8 cellular contexts compared by ENCODE assay signal in the genomic region with DNA sequence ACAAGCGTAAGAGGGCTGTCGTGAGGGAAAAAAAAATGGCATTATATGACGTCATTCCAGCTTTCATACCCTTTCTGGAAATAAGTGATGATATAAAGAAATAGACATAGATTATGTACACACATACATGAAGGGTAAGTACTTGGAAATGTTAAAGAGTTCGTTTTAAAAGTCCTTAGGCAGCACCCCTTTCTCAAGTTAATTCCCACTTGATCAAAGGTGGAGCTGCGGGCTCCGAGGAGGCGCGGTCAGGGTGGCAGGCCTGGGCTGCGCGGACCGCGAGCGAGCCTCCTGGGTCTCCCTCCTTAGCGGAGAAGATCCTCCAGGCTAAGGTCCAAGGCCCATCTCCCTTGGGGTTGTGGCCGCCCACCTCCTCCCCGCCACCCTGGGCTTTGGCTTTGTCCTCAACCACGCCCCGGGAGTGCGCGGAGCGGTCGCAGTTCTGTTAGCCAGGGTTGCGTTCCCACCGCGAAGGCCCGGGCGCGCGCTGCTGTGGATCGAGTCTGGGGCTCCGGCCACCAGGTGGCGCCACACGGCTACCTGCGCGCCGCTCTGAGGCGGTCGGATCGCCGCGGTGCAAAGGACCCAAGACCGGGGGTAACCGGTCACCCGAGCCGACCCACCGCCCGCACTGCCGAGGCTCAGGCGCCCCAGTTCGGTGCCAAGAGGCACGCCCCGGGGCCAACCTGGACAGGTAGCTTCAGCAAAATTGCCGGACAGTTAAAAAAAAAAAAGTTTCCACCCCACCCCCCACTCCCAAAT.
DNase-seq lines count a peak whose midpoint lies in the region; ATAC-seq, FAIRE-seq and TF ChIP-seq lines count a peak whose summit lies in the region.

No MANE protein-coding gene starts in this region.

- H3K9ac ChIP-seq in neural progenitor cell = no peak overlapping the region

- no peaks in the 10 kb centered on the region for H3K9me3 Mint-ChIP-seq in activated T-helper 2 cell treated with anti-CD3 and anti-CD28 coated beads, Interferon-gamma antibody, Interleukin-2, Interleukin-4, amounts not matched to agents 10 μg/mL and 5 μg/mL and 100 μg/mL, durations not matched to agents 14 hours and 24 hours and 36 hours
- H3K9me3 Mint-ChIP-seq in neural progenitor cell = no peaks in the 10 kb centered on the region

- ATAC-seq in GM19043 (IDR thresholded peaks at IDR 0.05; ENCODE audit: low read depth, unreplicated experiment) = peak; percentile 39

- H3K27me3 Mint-ChIP-seq in activated T-helper 2 cell treated with anti-CD3 and anti-CD28 coated beads, Interferon-gamma antibody, Interleukin-2, Interleukin-4, amounts not matched to agents 10 μg/mL and 5 μg/mL and 100 μg/mL, durations not matched to agents 14 hours and 24 hours and 36 hours (ENCODE audit: low read depth) = peaks cover 28% of the 10 kb centered on the region
- H3K27me3 Mint-ChIP-seq in neural progenitor cell (ENCODE audit: insufficient read depth, low read depth) = peaks cover 3% of the 10 kb centered on the region

- peaks cover 8% of the 10 kb centered on the region for H3F3A ChIP-seq in neural progenitor cell (ENCODE audit: low read depth)

- no peak for FAIRE-seq in RCC 7860 (lab: Jason Lieb, UNC)

- DNase-seq in BE2C (peak; percentile 92), HT-29 (ENCODE audit: low spot score) (peak; percentile 81), RCC 7860 (ENCODE audit: low spot score) (peak; percentile 11), fibroblast of villous mesenchyme (ENCODE audit: low read depth) (peak; percentile 69), neural progenitor cell (ENCODE audit: low spot score) (peak; percentile 93), stomach (peak; percentile 86)
- DNase-seq in activated T-helper 2 cell treated with anti-CD3 and anti-CD28 coated beads, Interferon-gamma antibody, Interleukin-2, Interleukin-4, amounts not matched to agents 10 μg/mL and 5 μg/mL and 100 μg/mL, durations not matched to agents 14 hours and 24 hours and 36 hours (ENCODE audit: low spot score) = peak; percentile 72

- no peak for TF ChIP-seq EP300 in stomach (IDR thresholded peaks at IDR 0.05)

- H3K36me3 ChIP-seq in BE2C (no peaks in the 10 kb centered on the region), neural progenitor cell (no peaks in the 10 kb centered on the region), stomach (no peaks in the 10 kb centered on the region)

- no peak for TF ChIP-seq POLR2A in stomach (IDR thresholded peaks at IDR 0.05)

- H3K4me1 ChIP-seq in BE2C = no peaks in the 10 kb centered on the region
- peaks cover 7% of the 10 kb centered on the region for H3K4me1 ChIP-seq in neural progenitor cell
- H3K4me1 ChIP-seq in stomach = peaks cover 9 to 27% (median 18%) of the 10 kb centered on the region in 4 donors

- no peaks in the 10 kb centered on the region for H3K9me3 ChIP-seq in BE2C
- H3K9me3 ChIP-seq in neural progenitor cell (ENCODE audit: low read depth) = no peaks in the 10 kb centered on the region
- no peaks in the 10 kb centered on the region for H3K9me3 ChIP-seq in stomach

- peak overlapping the region; percentile 84 for H3K4me2 ChIP-seq in neural progenitor cell

- H3K36me3 Mint-ChIP-seq in activated T-helper 2 cell treated with anti-CD3 and anti-CD28 coated beads, Interferon-gamma antibody, Interleukin-2, Interleukin-4, amounts not matched to agents 10 μg/mL and 5 μg/mL and 100 μg/mL, durations not matched to agents 14 hours and 24 hours and 36 hours (ENCODE audit: low read depth) = no peaks in the 10 kb centered on the region
- no peaks in the 10 kb centered on the region for H3K36me3 Mint-ChIP-seq in neural progenitor cell

- intact Hi-C loops in activated T-helper 2 cell treated with anti-CD3 and anti-CD28 coated beads, Interferon-gamma antibody, Interleukin-2, Interleukin-4, amounts not matched to agents 10 μg/mL and 5 μg/mL and 100 μg/mL, durations not matched to agents 14 hours and 24 hours and 36 hours (cut with micrococcal nuclease) = loop anchor here (1.0 to 5.0 kb wide), 2 partner anchors 206 to 299 kb away; no protein-coding TSS in a partner anchor
- intact Hi-C loops in stomach (cut with DNase I; ENCODE audit: low total_unique reads) = no loop called here

- 2 to 3% (median 2%) methylated on average over 37 to 53 of the region's 53 CpGs for WGBS in stomach, 5 donors

- H3K27me3 ChIP-seq in BE2C = no peaks in the 10 kb centered on the region
- peaks cover 20% of the 10 kb centered on the region for H3K27me3 ChIP-seq in neural progenitor cell
- peaks cover 0 to 7% (median 0%) of the 10 kb centered on the region in 3 donors for H3K27me3 ChIP-seq in stomach

- peak overlapping the region; percentile 49 for H3K4me3 Mint-ChIP-seq in activated T-helper 2 cell treated with anti-CD3 and anti-CD28 coated beads, Interferon-gamma antibody, Interleukin-2, Interleukin-4, amounts not matched to agents 10 μg/mL and 5 μg/mL and 100 μg/mL, durations not matched to agents 14 hours and 24 hours and 36 hours (ENCODE audit: low read depth)
- peak overlapping the region; percentile 66 for H3K4me3 Mint-ChIP-seq in neural progenitor cell

- H3K27ac ChIP-seq in neural progenitor cell = no peak overlapping the region
- H3K27ac ChIP-seq in stomach = peak overlapping the region in 3 of 5 donors; percentile 60 to 85 (median 66)

- H3K4me3 ChIP-seq in BE2C (ENCODE audit: low read depth, low read length) (peak overlapping the region; percentile 60), fibroblast of villous mesenchyme (ENCODE audit: low read depth, low read length) (peak overlapping the region; percentile 62), neural progenitor cell (peak overlapping the region; percentile 53), stomach (peak overlapping the region; percentile 49 to 56 (median 50))

- TF ChIP-seq CTCF in BE2C (IDR thresholded peaks at IDR 0.05; ENCODE audit: low read depth, low read length) = peak; percentile 79
- TF ChIP-seq CTCF in fibroblast of villous mesenchyme (IDR thresholded peaks at IDR 0.05; ENCODE audit: insufficient read depth, low read depth, low read length) = peak; percentile 86
- peak; percentile 91 for TF ChIP-seq CTCF in neural progenitor cell (IDR thresholded peaks at IDR 0.05)
- TF ChIP-seq CTCF in stomach (IDR thresholded peaks at IDR 0.05) = peak in 6 of 7 experiments; percentile 41 to 92 (median 84)

- no peaks in the 10 kb centered on the region for H3K79me2 ChIP-seq in neural progenitor cell (ENCODE audit: low read depth)

- no peaks in the 10 kb centered on the region for H3K4me1 Mint-ChIP-seq in activated T-helper 2 cell treated with anti-CD3 and anti-CD28 coated beads, Interferon-gamma antibody, Interleukin-2, Interleukin-4, amounts not matched to agents 10 μg/mL and 5 μg/mL and 100 μg/mL, durations not matched to agents 14 hours and 24 hours and 36 hours (ENCODE audit: low read depth)
- peaks cover 2% of the 10 kb centered on the region for H3K4me1 Mint-ChIP-seq in neural progenitor cell

- H3K27ac Mint-ChIP-seq in activated T-helper 2 cell treated with anti-CD3 and anti-CD28 coated beads, Interferon-gamma antibody, Interleukin-2, Interleukin-4, amounts not matched to agents 10 μg/mL and 5 μg/mL and 100 μg/mL, durations not matched to agents 14 hours and 24 hours and 36 hours = no peak overlapping the region
- H3K27ac Mint-ChIP-seq in neural progenitor cell = no peak overlapping the region

- no peaks in the 10 kb centered on the region for H4K20me1 ChIP-seq in neural progenitor cell (ENCODE audit: low read depth)

- peak overlapping the region; percentile 98 for H2AFZ ChIP-seq in neural progenitor cell (replicated peaks)

Comparison
In these comparisons a context has a peak if more than half of its experiments do, and no peak if none do; other contexts are left out.
1. DNase-seq: peak in every context shown above with its lines; median percentile 93 in neural progenitor cell; 92 in BE2C; 86 in stomach; 81 in HT-29; 72 in activated T-helper 2 cell treated with anti-CD3 and anti-CD28 coated beads, Interferon-gamma antibody, Interleukin-2, Interleukin-4, amounts not matched to agents 10 μg/mL and 5 μg/mL and 100 μg/mL, durations not matched to agents 14 hours and 24 hours and 36 hours; 69 in fibroblast of villous mesenchyme; 11 in RCC 7860.